Comparison of ENCODE assay signal across 11 cellular contexts in the genomic region with DNA sequence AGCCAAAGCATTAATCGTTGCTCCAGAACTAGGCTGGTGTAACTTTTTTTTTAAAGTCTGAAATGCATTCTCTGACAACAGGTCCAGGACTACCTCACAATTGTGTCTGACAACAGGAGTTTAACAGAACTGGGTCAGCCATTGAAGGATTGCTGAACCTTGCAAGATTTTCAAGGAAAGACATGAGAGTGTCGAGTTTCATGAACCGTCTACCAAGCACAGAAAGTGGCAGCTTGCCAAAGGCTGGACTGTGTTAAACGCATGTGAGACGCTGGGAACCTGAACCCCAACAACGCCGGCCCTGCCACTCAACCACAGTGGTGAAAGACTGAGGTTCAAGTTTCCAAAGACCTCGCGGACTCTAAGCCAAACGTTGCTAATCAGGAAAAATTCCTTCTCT.
DNase-seq lines count a peak whose midpoint lies in the region; ATAC-seq and TF ChIP-seq lines count a peak whose summit lies in the region.
"Had no signal": no experiment of that assay in that cellular context is flagged by ENCODE, and none has a peak within 500 bp of the region (broad histone marks: within the 10 kb centered on the region; RNA-seq: fewer than 3 reads in every experiment).

No MANE protein-coding gene starts in this region.

- TF ChIP-seq CTCF in AG09309 (IDR thresholded peaks at IDR 0.05; ENCODE audit: control insufficient read depth, insufficient read depth, low read depth, low read length, missing control alignments), result no peak
- TF ChIP-seq CTCF in mesothelial cell of epicardium (IDR thresholded peaks at IDR 0.05; ENCODE audit: unreplicated experiment), result no peak

- peaks cover 11% of the 10 kb centered on the region for H3K36me3 Mint-ChIP-seq in mesothelial cell of epicardium
- H3K36me3 Mint-ChIP-seq in activated CD8-positive, alpha-beta T cell treated with anti-CD3 and anti-CD28 coated beads, Interleukin-2, amount 10 ng/mL, durations not matched to agents 7 days and 5 days (ENCODE audit: low read depth), result no peaks in the 10 kb centered on the region
- no peaks in the 10 kb centered on the region for H3K36me3 Mint-ChIP-seq in activated T-cell treated with anti-CD3 and anti-CD28 coated beads, Interleukin-2, amount 50 U/mL, for 24 hours (ENCODE audit: low read depth)

- ATAC-seq in activated CD8-positive, alpha-beta T cell treated with anti-CD3 and anti-CD28 coated beads, Interleukin-2, amount 10 ng/mL, durations not matched to agents 7 days and 5 days, result no peak
- ATAC-seq in GM21360 (IDR thresholded peaks at IDR 0.05; ENCODE audit: unreplicated experiment), result no peak

- peaks cover 38% of the 10 kb centered on the region for H3K4me1 Mint-ChIP-seq in mesothelial cell of epicardium
- peaks cover 3% of the 10 kb centered on the region for H3K4me1 Mint-ChIP-seq in activated CD8-positive, alpha-beta T cell treated with anti-CD3 and anti-CD28 coated beads, Interleukin-2, amount 10 ng/mL, durations not matched to agents 7 days and 5 days (ENCODE audit: low read depth)
- H3K4me1 Mint-ChIP-seq in activated T-cell treated with anti-CD3 and anti-CD28 coated beads, Interleukin-2, amount 50 U/mL, for 24 hours (ENCODE audit: low read depth), result peaks cover 11% of the 10 kb centered on the region

- DNase-seq in AG09309 (ENCODE audit: low read depth) (peak; percentile 46), NCI-H187 (lab: John Stamatoyannopoulos, UW) (peak; percentile 49 to 59), brain pericyte (ENCODE audit: low read depth, low spot score) (peak; percentile 76), mesothelial cell of epicardium (ENCODE audit: low spot score in 2 of 2, unreplicated experiment in 2 of 2) (peak; percentile 45 to 72), HuH-7 (ENCODE audit: low spot score) (no peak)
- no peak for DNase-seq in activated CD8-positive, alpha-beta T cell treated with anti-CD3 and anti-CD28 coated beads, Interleukin-2, amount 10 ng/mL, durations not matched to agents 7 days and 5 days
- no peak for DNase-seq in activated T-cell treated with anti-CD3 and anti-CD28 coated beads, Interleukin-2, amount 50 U/mL, for 24 hours
- DNase-seq: activated CD4-positive, alpha-beta T cell treated with anti-CD3 and anti-CD28 coated beads for 48 hours; MM.1S; stimulated activated CD4-positive, alpha-beta T cell treated with anti-CD3 and anti-CD28 coated beads, Interleukin-12 subunit alpha, Interleukin-12 subunit beta, amount 100 ng/mL, for 4 hours had no signal

- POLR2A ChIA-PET in activated CD8-positive, alpha-beta T cell treated with anti-CD3 and anti-CD28 coated beads, Interleukin-2, amount 10 ng/mL, durations not matched to agents 7 days and 5 days (lab: Charles Lee), result interaction anchor here (0.8 kb wide), 1 partner anchor 33 kb away, joined by 3 read pairs; no protein-coding TSS in a partner anchor

- H3K4me3 ChIP-seq in AG09309 (ENCODE audit: control insufficient read depth, low read depth, low read length), result no peak overlapping the region

- peak overlapping the region; percentile 30 for H3K4me3 Mint-ChIP-seq in mesothelial cell of epicardium
- no peak overlapping the region for H3K4me3 Mint-ChIP-seq in activated CD8-positive, alpha-beta T cell treated with anti-CD3 and anti-CD28 coated beads, Interleukin-2, amount 10 ng/mL, durations not matched to agents 7 days and 5 days
- H3K4me3 Mint-ChIP-seq in activated T-cell treated with anti-CD3 and anti-CD28 coated beads, Interleukin-2, amount 50 U/mL, for 24 hours, result no peak overlapping the region

- CTCF ChIA-PET in activated CD8-positive, alpha-beta T cell treated with anti-CD3 and anti-CD28 coated beads, Interleukin-2, amount 10 ng/mL, durations not matched to agents 7 days and 5 days (lab: Charles Lee), result no interaction called here

- peak overlapping the region; percentile 68 for H3K27ac Mint-ChIP-seq in mesothelial cell of epicardium
- H3K27ac Mint-ChIP-seq in activated CD8-positive, alpha-beta T cell treated with anti-CD3 and anti-CD28 coated beads, Interleukin-2, amount 10 ng/mL, durations not matched to agents 7 days and 5 days, result no peak overlapping the region
- H3K27ac Mint-ChIP-seq in activated T-cell treated with anti-CD3 and anti-CD28 coated beads, Interleukin-2, amount 50 U/mL, for 24 hours, result no peak overlapping the region

- H3K9me3 Mint-ChIP-seq in mesothelial cell of epicardium, result peaks cover 5% of the 10 kb centered on the region
- H3K9me3 Mint-ChIP-seq in activated CD8-positive, alpha-beta T cell treated with anti-CD3 and anti-CD28 coated beads, Interleukin-2, amount 10 ng/mL, durations not matched to agents 7 days and 5 days (ENCODE audit: insufficient read depth), result no peaks in the 10 kb centered on the region
- peaks cover 3% of the 10 kb centered on the region for H3K9me3 Mint-ChIP-seq in activated T-cell treated with anti-CD3 and anti-CD28 coated beads, Interleukin-2, amount 50 U/mL, for 24 hours

- no peaks in the 10 kb centered on the region for H3K27me3 Mint-ChIP-seq in mesothelial cell of epicardium (ENCODE audit: low read depth)
- H3K27me3 Mint-ChIP-seq in activated CD8-positive, alpha-beta T cell treated with anti-CD3 and anti-CD28 coated beads, Interleukin-2, amount 10 ng/mL, durations not matched to agents 7 days and 5 days (ENCODE audit: low read depth), result peaks cover 13% of the 10 kb centered on the region
- H3K27me3 Mint-ChIP-seq in activated T-cell treated with anti-CD3 and anti-CD28 coated beads, Interleukin-2, amount 50 U/mL, for 24 hours, result peaks cover 16% of the 10 kb centered on the region

Comparison
In these comparisons a context has a peak if more than half of its experiments do, and no peak if none do; other contexts are left out.
1. DNase-seq: peak in AG09309 (single experiment), NCI-H187 (2 of 2), brain pericyte (single experiment) and mesothelial cell of epicardium (2 of 2); none in activated CD8-positive, alpha-beta T cell treated with anti-CD3 and anti-CD28 coated beads, Interleukin-2, amount 10 ng/mL, durations not matched to agents 7 days and 5 days (single experiment), activated T-cell treated with anti-CD3 and anti-CD28 coated beads, Interleukin-2, amount 50 U/mL, for 24 hours (single experiment) and HuH-7 (single experiment).